In the genomic region with DNA sequence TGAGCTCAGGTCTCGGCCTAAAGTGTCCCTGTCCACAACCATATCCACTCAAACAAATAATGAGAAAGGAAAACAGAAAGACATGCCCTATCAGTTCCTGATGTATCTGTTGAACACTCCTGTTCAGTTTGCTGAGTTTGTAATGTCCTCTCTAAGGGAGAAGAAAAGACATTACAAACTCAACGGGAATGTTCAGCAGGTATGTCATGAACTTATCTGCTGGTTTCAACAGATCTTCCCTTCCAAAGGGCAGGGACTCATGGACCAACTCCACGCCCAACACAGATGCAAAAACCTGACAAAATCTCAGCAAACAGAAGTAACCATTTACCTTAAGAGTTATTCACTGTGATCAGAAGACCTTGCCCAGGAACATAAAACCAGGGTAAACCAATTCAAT, we compare ENCODE assay signal across 1 cellular context.
TF ChIP-seq lines count a peak whose summit lies in the region.

No MANE protein-coding gene starts in this region.

TF ChIP-seq in SK-N-SH treated with all-trans-retinoic acid at 6 μM for 48 hours, 23 proteins besides CTCF, POLR2A, EP300 and RAD21 (continued from another document):
- TF ChIP-seq TSHZ2 (CRISPR knock-in tag; IDR thresholded peaks at IDR 0.05), result no peak
- no peak for TF ChIP-seq ARNTL (CRISPR knock-in tag; IDR thresholded peaks at IDR 0.05; ENCODE audit: borderline replicate concordance, low read depth)
- TF ChIP-seq ZC3H10 (CRISPR knock-in tag; IDR thresholded peaks at IDR 0.05), result no peak
- TF ChIP-seq GLIS3 (CRISPR knock-in tag; IDR thresholded peaks at IDR 0.05), result no peak
- no peak for TF ChIP-seq TCF4 (CRISPR knock-in tag; IDR thresholded peaks at IDR 0.05; ENCODE audit: borderline replicate concordance)
